13 cellular contexts compared by ENCODE assay signal in the genomic region with DNA sequence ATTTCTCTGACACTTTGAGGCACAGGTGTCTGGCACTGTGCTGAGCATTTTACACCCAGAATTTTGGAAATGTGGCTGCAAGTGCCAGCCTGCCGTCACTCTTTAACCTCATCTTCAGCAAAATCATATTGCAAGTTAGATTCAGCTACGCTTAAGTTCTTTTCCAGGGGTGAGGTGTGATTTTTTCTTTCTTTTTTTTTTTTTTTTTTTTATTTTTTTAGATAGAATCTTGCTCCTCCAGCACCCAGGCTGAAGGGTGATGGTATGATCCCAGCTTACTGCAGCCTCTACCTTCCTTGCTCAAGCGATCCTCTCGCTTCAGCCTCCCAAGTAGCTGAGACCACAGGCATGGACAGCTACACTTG. TPM values are rescaled to one million over a fixed set of nuclear protein-coding genes. Genes with fewer than 3 reads are reported as not detected.
DNase-seq lines count a peak whose midpoint lies in the region; ATAC-seq and TF ChIP-seq lines count a peak whose summit lies in the region.
"Had no signal": no experiment of that assay in that cellular context is flagged by ENCODE, and none has a peak within 500 bp of the region (broad histone marks: within the 10 kb centered on the region; RNA-seq: fewer than 3 reads in every experiment).

No MANE protein-coding gene starts in this region.

- peaks cover 5 to 11% (median 6%) of the 10 kb centered on the region in 11 experiments; a peak in 21 of 22 replicates for H4K20me1 ChIP-seq in BLaER1 treated with 17β-estradiol and CSF1 and Interleukin-3, amounts not matched to agents 10 nM and 100 nM

- POLR2A ChIA-PET in activated CD8-positive, alpha-beta T cell treated with anti-CD3 and anti-CD28 coated beads for 36 hours (lab: Charles Lee), result interaction anchor here (2.2 kb wide), 1 partner anchor 10 kb away, joined by 7 read pairs; no protein-coding TSS in a partner anchor

- H3K27ac ChIP-seq in BLaER1 treated with 17β-estradiol and CSF1 and Interleukin-3, amounts not matched to agents 10 nM and 100 nM, result no peak overlapping the region
- peak overlapping the region; percentile 37 for H3K27ac ChIP-seq in lower lobe of right lung
- H3K27ac ChIP-seq: gastrocnemius medialis had no signal

- TF ChIP-seq CTCF in activated CD8-positive, alpha-beta T cell treated with anti-CD3 and anti-CD28 coated beads for 36 hours (IDR thresholded peaks at IDR 0.05), result no peak
- TF ChIP-seq CTCF in lower lobe of right lung (IDR thresholded peaks at IDR 0.05), result no peak

- H3K27ac Mint-ChIP-seq in activated CD8-positive, alpha-beta T cell treated with anti-CD3 and anti-CD28 coated beads for 36 hours, result peak overlapping the region; percentile 77
- H3K27ac Mint-ChIP-seq: activated B cell treated with CpG ODN at 0.5 μM for 24 hours had no signal

- peaks cover 0 to 5% (median 0%) of the 10 kb centered on the region in 11 experiments; a peak in 2 of 22 replicates for H3K27me3 ChIP-seq in BLaER1 treated with 17β-estradiol and CSF1 and Interleukin-3, amounts not matched to agents 10 nM and 100 nM
- H3K27me3 ChIP-seq in HAP-1 (ENCODE audit: low read depth), result no peaks in the 10 kb centered on the region
- no peaks in the 10 kb centered on the region for H3K27me3 ChIP-seq in lower lobe of right lung (ENCODE audit: low read depth)
- H3K27me3 ChIP-seq: gastrocnemius medialis had no signal

- no peaks in the 10 kb centered on the region for H3K9me3 Mint-ChIP-seq in activated CD8-positive, alpha-beta T cell treated with anti-CD3 and anti-CD28 coated beads for 36 hours
- H3K9me3 Mint-ChIP-seq: activated B cell treated with CpG ODN at 0.5 μM for 24 hours; CD8-positive, alpha-beta memory T cell had no signal

- no peaks in the 10 kb centered on the region for H3K27me3 Mint-ChIP-seq in activated CD8-positive, alpha-beta T cell treated with anti-CD3 and anti-CD28 coated beads for 36 hours

- DNase-seq in HAP-1 (ENCODE audit: low spot score in 2 of 2) (no peak), lower lobe of right lung (no peak), anterior cingulate cortex (lab: John Stamatoyannopoulos, UW) (no peak)
- no peak for DNase-seq in activated CD8-positive, alpha-beta T cell treated with anti-CD3 and anti-CD28 coated beads for 36 hours
- DNase-seq: activated B cell treated with CpG ODN at 0.5 μM for 24 hours; CD8-positive, alpha-beta memory T cell; gastrocnemius medialis; MV-4-11; retina; stimulated activated CD4-positive, alpha-beta T cell treated with anti-CD3 and anti-CD28 coated beads, Interleukin-2, amount 100 ng/mL, for 48 hours had no signal

- no peak for ATAC-seq in activated CD8-positive, alpha-beta T cell treated with anti-CD3 and anti-CD28 coated beads for 36 hours
- ATAC-seq in lower lobe of right lung (no peak), GM18858 (IDR thresholded peaks at IDR 0.05; ENCODE audit: unreplicated experiment) (no peak)
- ATAC-seq in activated CD4-positive, CD25-positive, alpha-beta regulatory T cell treated with anti-CD3 and anti-CD28 coated beads, Interleukin-2, amount 50 U/mL, for 24 hours, result no peak
- ATAC-seq: gastrocnemius medialis had no signal

- CTCF ChIA-PET in activated CD8-positive, alpha-beta T cell treated with anti-CD3 and anti-CD28 coated beads for 36 hours (lab: Charles Lee), result interaction anchor here (0.9 to 1.7 kb wide), 3 partner anchors 10 to 35 kb away, joined by 3 to 5 read pairs (median 4); no protein-coding TSS in a partner anchor

- peaks cover 14% of the 10 kb centered on the region for H3K36me3 Mint-ChIP-seq in activated CD8-positive, alpha-beta T cell treated with anti-CD3 and anti-CD28 coated beads for 36 hours (ENCODE audit: low read depth)

- H3K9me3 ChIP-seq in BLaER1 treated with 17β-estradiol and CSF1 and Interleukin-3, amounts not matched to agents 10 nM and 100 nM (replicated peaks in 1 of 11), result no peaks in the 10 kb centered on the region; a peak in 1 of 22 replicates
- H3K9me3 ChIP-seq in HAP-1 (no peaks in the 10 kb centered on the region), lower lobe of right lung (no peaks in the 10 kb centered on the region)
- H3K9me3 ChIP-seq: gastrocnemius medialis had no signal

- peak overlapping the region; percentile 95 for H3K4me3 Mint-ChIP-seq in activated CD8-positive, alpha-beta T cell treated with anti-CD3 and anti-CD28 coated beads for 36 hours
- H3K4me3 Mint-ChIP-seq: activated B cell treated with CpG ODN at 0.5 μM for 24 hours had no signal

- H3K4me2 ChIP-seq in BLaER1 treated with 17β-estradiol and CSF1 and Interleukin-3, amounts not matched to agents 10 nM and 100 nM, result peak overlapping the region in 9 of 11 experiments; percentile 76 to 94 (median 91); a peak in 16 of 22 replicates

- H3K9ac ChIP-seq in BLaER1 treated with 17β-estradiol and CSF1 and Interleukin-3, amounts not matched to agents 10 nM and 100 nM, result no peak overlapping the region

- peaks cover 0 to 8% (median 5%) of the 10 kb centered on the region in 11 experiments; a peak in 16 of 22 replicates for H3K36me3 ChIP-seq in BLaER1 treated with 17β-estradiol and CSF1 and Interleukin-3, amounts not matched to agents 10 nM and 100 nM
- H3K36me3 ChIP-seq in HAP-1 (replicated peaks) (peaks cover 7% of the 10 kb centered on the region), lower lobe of right lung (no peaks in the 10 kb centered on the region)
- H3K36me3 ChIP-seq: gastrocnemius medialis had no signal

- peaks cover 21 to 27% (median 23%) of the 10 kb centered on the region in 10 experiments for H3K4me1 ChIP-seq in BLaER1 treated with 17β-estradiol and CSF1 and Interleukin-3, amounts not matched to agents 10 nM and 100 nM
- H3K4me1 ChIP-seq in HAP-1, result peaks cover 24% of the 10 kb centered on the region
- H3K4me1 ChIP-seq in lower lobe of right lung, result peaks cover 20% of the 10 kb centered on the region

- peaks cover 21% of the 10 kb centered on the region for H3K4me1 Mint-ChIP-seq in activated CD8-positive, alpha-beta T cell treated with anti-CD3 and anti-CD28 coated beads for 36 hours (ENCODE audit: low read depth)

- H3K4me3 ChIP-seq in BLaER1 treated with 17β-estradiol and CSF1 and Interleukin-3, amounts not matched to agents 10 nM and 100 nM, result no peak overlapping the region
- H3K4me3 ChIP-seq in HAP-1 (peak overlapping the region; percentile 92), lower lobe of right lung (no peak overlapping the region)
- H3K4me3 ChIP-seq: gastrocnemius medialis had no signal

- intact Hi-C loops in activated CD8-positive, alpha-beta T cell treated with anti-CD3 and anti-CD28 coated beads for 36 hours (cut with micrococcal nuclease), result no loop called here
- intact Hi-C loops in lower lobe of right lung (cut with DNase I), result no loop called here

- in situ Hi-C loops in HAP-1 (cut with MboI; ENCODE audit: low sequenced_read_pairs), result no loop called here

RNA-seq across cellular contexts. Expression of gene RCC2, which starts 2.5 kb away (rescaled TPM):
- total RNA-seq in activated CD8-positive, alpha-beta T cell treated with anti-CD3 and anti-CD28 coated beads for 36 hours, result 100 to 1,000 TPM; 145 to 147 TPM
- 65.8 TPM for total RNA-seq in lower lobe of right lung
